Comparison of ENCODE assay signal across 16 cellular contexts in the genomic region with DNA sequence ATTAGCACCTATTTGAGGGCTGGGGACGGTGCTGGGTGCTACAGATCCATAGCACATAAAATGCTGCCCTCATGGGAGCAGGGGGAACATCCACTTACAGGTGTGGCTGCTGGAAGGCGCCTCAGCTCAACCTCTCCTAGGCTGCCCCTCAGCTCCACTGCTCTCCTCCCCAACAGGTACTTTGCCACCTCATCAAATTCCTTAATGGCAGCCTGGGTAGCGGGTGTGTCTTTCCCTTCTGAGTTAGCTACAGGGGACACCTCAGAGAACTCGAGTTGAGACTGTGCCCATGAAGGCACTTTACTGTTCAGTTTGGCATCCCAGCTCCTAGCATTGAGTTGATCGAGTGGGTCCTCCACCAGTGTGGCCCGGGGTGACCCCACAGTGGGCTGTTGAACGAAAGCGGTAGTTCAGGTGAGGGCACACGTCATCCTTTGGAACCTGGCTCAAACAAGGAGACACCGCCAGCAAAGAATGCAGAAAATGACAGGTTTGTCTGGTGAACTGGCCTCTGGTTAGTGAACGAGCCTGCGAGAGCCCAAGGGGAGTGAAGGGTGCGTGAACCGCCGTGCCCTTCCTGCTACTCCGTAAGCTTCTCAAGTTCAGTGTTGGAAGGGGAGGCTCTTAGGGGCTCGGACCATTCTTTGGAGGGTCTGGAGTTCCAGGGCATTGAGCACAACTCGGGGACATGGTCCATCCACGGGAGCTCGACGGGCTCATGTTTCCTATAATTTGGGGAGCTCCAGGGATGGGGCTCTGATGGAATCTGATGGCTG.
"Had no signal": no experiment of that assay in that cellular context is flagged by ENCODE, and none has a peak within 500 bp of the region (broad histone marks: within the 10 kb centered on the region; RNA-seq: fewer than 3 reads in every experiment).

No MANE protein-coding gene starts in this region.

- FAIRE-seq: TTC549 had no signal

- DNase-seq: activated CD4-positive, alpha-beta T cell treated with anti-CD3 and anti-CD28 coated beads for 4 hours; activated CD8-positive, alpha-beta T cell treated with anti-CD3 and anti-CD28 coated beads for 36 hours; activated gamma-delta T cell treated with Interleukin-2 at 50 U/mL for 16 hours; activated T-cell treated with anti-CD3 and anti-CD28 coated beads, Interleukin-2, amount 50 U/mL, for 4 hours; amniotic stem cell; foreskin fibroblast; glutamatergic neuron; hypothalamus; left cardiac atrium; lower lobe of right lung; retina; stimulated activated CD4-positive, alpha-beta T cell treated with anti-CD3 and anti-CD28 coated beads, Interleukin-2, amount 100 ng/mL, for 48 hours; stimulated activated naive B cell treated with anti-CD40 and anti-IgM and Interleukin-4, amounts not matched to agents 10 μg/mL and 1 μg/mL and 100 μg/mL, for 72 hours had no signal

- H3K27ac ChIP-seq: lower lobe of right lung, tibial nerve had no signal

- H3K4me3 ChIP-seq: lower lobe of right lung, tibial nerve had no signal

- H3K36me3 ChIP-seq: lower lobe of right lung, tibial nerve had no signal

- H3K9me3 ChIP-seq: lower lobe of right lung, tibial nerve had no signal

- ATAC-seq: activated CD8-positive, alpha-beta T cell treated with anti-CD3 and anti-CD28 coated beads for 36 hours; activated T-cell treated with anti-CD3 and anti-CD28 coated beads, Interleukin-2, amount 50 U/mL, for 4 hours; left cardiac atrium; stimulated activated naive B cell treated with anti-CD40 and anti-IgM and Interleukin-4, amounts not matched to agents 10 μg/mL and 1 μg/mL and 100 μg/mL, for 72 hours; WTC11 had no signal

- H3K27me3 ChIP-seq: tibial nerve had no signal
